Comparison of ENCODE assay signal across 37 cellular contexts in the genomic region with DNA sequence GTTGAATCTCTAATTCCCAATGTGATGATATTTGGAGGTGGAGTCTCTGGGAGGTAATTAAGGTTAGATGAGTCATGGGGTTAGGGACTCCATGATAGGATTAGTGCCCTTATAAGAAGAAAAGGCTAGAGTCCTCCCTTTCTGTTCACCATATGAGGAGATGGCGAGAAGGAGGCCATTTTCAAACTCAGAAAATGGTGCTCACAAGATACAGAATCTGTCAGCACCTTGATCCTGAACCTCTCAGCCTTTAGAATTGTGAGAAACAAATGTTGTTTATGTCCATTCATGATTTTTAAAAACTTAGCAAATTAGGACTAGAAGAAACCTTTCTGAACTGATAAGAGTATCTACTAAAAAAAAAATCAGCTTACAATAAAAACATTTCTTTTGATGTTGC. TPM values are rescaled to one million over a fixed set of nuclear protein-coding genes. Genes with fewer than 3 reads are reported as not detected.
"Had no signal": no experiment of that assay in that cellular context is flagged by ENCODE, and none has a peak within 500 bp of the region (broad histone marks: within the 10 kb centered on the region; RNA-seq: fewer than 3 reads in every experiment).

No MANE protein-coding gene starts in this region.

- H3K36me3 Mint-ChIP-seq: activated CD8-positive, alpha-beta memory T cell treated with anti-CD3 and anti-CD28 coated beads, Interleukin-2, amount 10 ng/mL, durations not matched to agents 7 days and 5 days; activated naive CD4-positive, alpha-beta T cell treated with anti-CD3 and anti-CD28 coated beads, Interleukin-2, amount 10 ng/mL, durations not matched to agents 7 days and 5 days; activated naive CD4-positive, alpha-beta T cell treated with anti-CD3 and anti-CD28 coated beads, Interleukin-2, amount 50 U/mL, for 24 hours; activated naive CD8-positive, alpha-beta T cell; activated naive CD8-positive, alpha-beta T cell treated with anti-CD3 and anti-CD28 coated beads, Interleukin-2, amount 10 ng/mL, durations not matched to agents 7 days and 5 days had no signal

- H3K4me3 Mint-ChIP-seq: activated B cell treated with CpG ODN at 0.5 μM for 24 hours; activated CD4-positive, alpha-beta memory T cell treated with anti-CD3 and anti-CD28 coated beads, Interleukin-2, amount 10 ng/mL, durations not matched to agents 7 days and 5 days; activated CD4-positive, alpha-beta T cell treated with anti-CD3 and anti-CD28 coated beads for 36 hours; activated CD4-positive, alpha-beta T cell treated with anti-CD3 and anti-CD28 coated beads, Interleukin-2, amount 10 ng/mL, durations not matched to agents 7 days and 5 days; activated CD8-positive, alpha-beta memory T cell treated with anti-CD3 and anti-CD28 coated beads, Interleukin-2, amount 10 ng/mL, durations not matched to agents 7 days and 5 days; activated CD8-positive, alpha-beta T cell treated with anti-CD3 and anti-CD28 coated beads, Interleukin-2, amount 10 ng/mL, durations not matched to agents 7 days and 5 days; activated naive CD4-positive, alpha-beta T cell treated with anti-CD3 and anti-CD28 coated beads, Interleukin-2, amount 10 ng/mL, durations not matched to agents 7 days and 5 days; activated naive CD4-positive, alpha-beta T cell treated with anti-CD3 and anti-CD28 coated beads, Interleukin-2, amount 50 U/mL, for 24 hours; activated naive CD8-positive, alpha-beta T cell; activated naive CD8-positive, alpha-beta T cell treated with anti-CD3 and anti-CD28 coated beads, Interleukin-2, amount 10 ng/mL, durations not matched to agents 7 days and 5 days; activated naive CD8-positive, alpha-beta T cell treated with anti-CD3 and anti-CD28 coated beads, Interleukin-2, amount 50 U/mL, for 24 hours; activated T-cell treated with anti-CD3 and anti-CD28 coated beads, Interleukin-2, amount 50 U/mL, for 24 hours; T-helper 1 cell treated with Interleukin-12 subunit alpha and Interleukin-12 subunit beta and Interleukin-4 antibody, amounts not matched to agents 30 μg/mL and 1 μg/mL, for 36 hours; T-helper 2 cell treated with Interferon-gamma antibody and Interleukin-4, amounts not matched to agents 5 μg/mL and 100 μg/mL, for 36 hours had no signal

- H3K9me3 Mint-ChIP-seq: activated CD4-positive, alpha-beta memory T cell treated with anti-CD3 and anti-CD28 coated beads, Interleukin-2, amount 10 ng/mL, durations not matched to agents 7 days and 5 days; activated naive CD4-positive, alpha-beta T cell treated with anti-CD3 and anti-CD28 coated beads, Interleukin-2, amount 10 ng/mL, durations not matched to agents 7 days and 5 days; activated naive CD8-positive, alpha-beta T cell treated with anti-CD3 and anti-CD28 coated beads, Interleukin-2, amount 10 ng/mL, durations not matched to agents 7 days and 5 days had no signal

- H3K27ac Mint-ChIP-seq: activated B cell treated with CpG ODN at 0.5 μM for 24 hours; activated CD4-positive, alpha-beta memory T cell treated with anti-CD3 and anti-CD28 coated beads, Interleukin-2, amount 10 ng/mL, durations not matched to agents 7 days and 5 days; activated CD4-positive, alpha-beta T cell treated with anti-CD3 and anti-CD28 coated beads for 36 hours; activated CD4-positive, alpha-beta T cell treated with anti-CD3 and anti-CD28 coated beads, Interleukin-2, amount 10 ng/mL, durations not matched to agents 7 days and 5 days; activated CD8-positive, alpha-beta memory T cell treated with anti-CD3 and anti-CD28 coated beads, Interleukin-2, amount 10 ng/mL, durations not matched to agents 7 days and 5 days; activated CD8-positive, alpha-beta T cell treated with anti-CD3 and anti-CD28 coated beads, Interleukin-2, amount 10 ng/mL, durations not matched to agents 7 days and 5 days; activated naive CD4-positive, alpha-beta T cell treated with anti-CD3 and anti-CD28 coated beads, Interleukin-2, amount 10 ng/mL, durations not matched to agents 7 days and 5 days; activated naive CD4-positive, alpha-beta T cell treated with anti-CD3 and anti-CD28 coated beads, Interleukin-2, amount 50 U/mL, for 24 hours; activated naive CD8-positive, alpha-beta T cell; activated naive CD8-positive, alpha-beta T cell treated with anti-CD3 and anti-CD28 coated beads, Interleukin-2, amount 10 ng/mL, durations not matched to agents 7 days and 5 days; activated naive CD8-positive, alpha-beta T cell treated with anti-CD3 and anti-CD28 coated beads, Interleukin-2, amount 50 U/mL, for 24 hours; activated T-cell treated with anti-CD3 and anti-CD28 coated beads, Interleukin-2, amount 50 U/mL, for 24 hours; activated T-helper 2 cell treated with anti-CD3 and anti-CD28 coated beads, Interferon-gamma antibody, Interleukin-2, Interleukin-4, amounts not matched to agents 10 μg/mL and 5 μg/mL and 100 μg/mL, durations not matched to agents 14 hours and 24 hours and 36 hours; T-helper 1 cell treated with Interleukin-12 subunit alpha and Interleukin-12 subunit beta and Interleukin-4 antibody, amounts not matched to agents 30 μg/mL and 1 μg/mL, for 36 hours; T-helper 2 cell treated with Interferon-gamma antibody and Interleukin-4, amounts not matched to agents 5 μg/mL and 100 μg/mL, for 36 hours had no signal

- H3K27me3 ChIP-seq: ascending aorta, body of pancreas, brain microvascular endothelial cell, breast epithelium had no signal

- H3K9me3 ChIP-seq: body of pancreas, breast epithelium had no signal

- H3K36me3 ChIP-seq: ascending aorta, brain microvascular endothelial cell, breast epithelium had no signal

- H3K4me3 ChIP-seq: ascending aorta, body of pancreas, breast epithelium had no signal

- H3K4me1 Mint-ChIP-seq: activated B cell treated with CpG ODN at 0.5 μM for 24 hours; activated CD4-positive, alpha-beta memory T cell treated with anti-CD3 and anti-CD28 coated beads, Interleukin-2, amount 10 ng/mL, durations not matched to agents 7 days and 5 days; activated CD4-positive, alpha-beta T cell treated with anti-CD3 and anti-CD28 coated beads for 36 hours; activated CD4-positive, alpha-beta T cell treated with anti-CD3 and anti-CD28 coated beads, Interleukin-2, amount 10 ng/mL, durations not matched to agents 7 days and 5 days; activated CD8-positive, alpha-beta memory T cell treated with anti-CD3 and anti-CD28 coated beads, Interleukin-2, amount 10 ng/mL, durations not matched to agents 7 days and 5 days; activated naive CD4-positive, alpha-beta T cell treated with anti-CD3 and anti-CD28 coated beads, Interleukin-2, amount 10 ng/mL, durations not matched to agents 7 days and 5 days; activated naive CD4-positive, alpha-beta T cell treated with anti-CD3 and anti-CD28 coated beads, Interleukin-2, amount 50 U/mL, for 24 hours; activated naive CD8-positive, alpha-beta T cell treated with anti-CD3 and anti-CD28 coated beads, Interleukin-2, amount 10 ng/mL, durations not matched to agents 7 days and 5 days; activated naive CD8-positive, alpha-beta T cell treated with anti-CD3 and anti-CD28 coated beads, Interleukin-2, amount 50 U/mL, for 24 hours had no signal

- DNase-seq: activated B cell treated with CpG ODN at 0.5 μM for 24 hours; activated CD4-positive, alpha-beta memory T cell treated with anti-CD3 and anti-CD28 coated beads, Interleukin-2, amount 10 ng/mL, durations not matched to agents 7 days and 5 days; activated CD4-positive, alpha-beta T cell treated with anti-CD3 and anti-CD28 coated beads for 1 hour; activated CD4-positive, alpha-beta T cell treated with anti-CD3 and anti-CD28 coated beads for 36 hours; activated CD4-positive, alpha-beta T cell treated with anti-CD3 and anti-CD28 coated beads for 48 hours; activated CD4-positive, alpha-beta T cell treated with anti-CD3 and anti-CD28 coated beads, Interleukin-2, amount 10 ng/mL, durations not matched to agents 7 days and 5 days; activated CD4-positive, alpha-beta T cell treated with anti-CD3 and anti-CD28 coated beads, Interleukin-2, amount 50 U/mL, for 48 hours; activated CD8-positive, alpha-beta memory T cell treated with anti-CD3 and anti-CD28 coated beads for 24 hours; activated CD8-positive, alpha-beta memory T cell treated with anti-CD3 and anti-CD28 coated beads, Interleukin-2, amount 10 ng/mL, durations not matched to agents 7 days and 5 days; activated CD8-positive, alpha-beta memory T cell treated with anti-CD3 and anti-CD28 coated beads, Interleukin-2, amount 50 U/mL, for 48 hours; activated CD8-positive, alpha-beta T cell treated with anti-CD3 and anti-CD28 coated beads, Interleukin-2, amount 10 ng/mL, durations not matched to agents 7 days and 5 days; activated effector memory CD4-positive, alpha-beta T cell treated with Interleukin-2 at 50 U/mL for 16 hours; activated gamma-delta T cell; activated naive CD4-positive, alpha-beta T cell treated with anti-CD3 and anti-CD28 coated beads, Interleukin-2, amount 10 ng/mL, durations not matched to agents 7 days and 5 days; activated naive CD4-positive, alpha-beta T cell treated with Interleukin-2 at 50 U/mL for 16 hours; activated naive CD8-positive, alpha-beta T cell treated with anti-CD3 and anti-CD28 coated beads, Interleukin-2, amount 10 ng/mL, durations not matched to agents 7 days and 5 days; activated naive CD8-positive, alpha-beta T cell treated with anti-CD3 and anti-CD28 coated beads, Interleukin-2, amount 50 U/mL, for 24 hours; activated T-cell treated with anti-CD3 and anti-CD28 coated beads, Interleukin-2, amount 50 U/mL, for 24 hours; amygdala; anterior cingulate cortex; body of pancreas; brain microvascular endothelial cell; central memory CD4-positive, alpha-beta T cell; T-helper 1 cell; T-helper 2 cell; T-helper 9 cell had no signal

- ATAC-seq: activated CD4-positive, alpha-beta T cell treated with anti-CD3 and anti-CD28 coated beads for 36 hours; activated CD4-positive, CD25-positive, alpha-beta regulatory T cell treated with anti-CD3 and anti-CD28 coated beads, Interleukin-2, amount 50 U/mL, for 24 hours; activated CD8-positive, alpha-beta memory T cell treated with anti-CD3 and anti-CD28 coated beads, Interleukin-2, amount 10 ng/mL, durations not matched to agents 7 days and 5 days; activated CD8-positive, alpha-beta T cell treated with anti-CD3 and anti-CD28 coated beads, Interleukin-2, amount 10 ng/mL, durations not matched to agents 7 days and 5 days; activated naive CD8-positive, alpha-beta T cell treated with anti-CD3 and anti-CD28 coated beads, Interleukin-2, amount 50 U/mL, for 24 hours; body of pancreas had no signal

- H3K4me1 ChIP-seq: ascending aorta, body of pancreas, breast epithelium had no signal

- FAIRE-seq: colon, TTC549 had no signal

- H3K27ac ChIP-seq: ascending aorta, body of pancreas, brain microvascular endothelial cell, breast epithelium, VCaP had no signal

RNA-seq across cellular contexts. Expression of gene RASSF10, which starts 57.7 kb away (rescaled TPM):
- total RNA-seq: activated B cell treated with CpG ODN at 0.5 μM for 24 hours; activated CD4-positive, alpha-beta memory T cell treated with anti-CD3 and anti-CD28 coated beads, Interleukin-2, amount 10 ng/mL, durations not matched to agents 7 days and 5 days; activated CD4-positive, alpha-beta T cell treated with anti-CD3 and anti-CD28 coated beads for 36 hours; activated CD4-positive, alpha-beta T cell treated with anti-CD3 and anti-CD28 coated beads, Interleukin-2, amount 10 ng/mL, durations not matched to agents 7 days and 5 days; activated CD8-positive, alpha-beta memory T cell treated with anti-CD3 and anti-CD28 coated beads, Interleukin-2, amount 10 ng/mL, durations not matched to agents 7 days and 5 days; activated CD8-positive, alpha-beta T cell treated with anti-CD3 and anti-CD28 coated beads, Interleukin-2, amount 10 ng/mL, durations not matched to agents 7 days and 5 days; activated naive CD8-positive, alpha-beta T cell treated with anti-CD3 and anti-CD28 coated beads, Interleukin-2, amount 10 ng/mL, durations not matched to agents 7 days and 5 days; activated T-helper 2 cell treated with anti-CD3 and anti-CD28 coated beads, Interferon-gamma antibody, Interleukin-2, Interleukin-4, amounts not matched to agents 10 μg/mL and 5 μg/mL and 100 μg/mL, durations not matched to agents 14 hours and 24 hours and 36 hours; ascending aorta; body of pancreas had no signal
